ENCODE assay signal across 8 cellular contexts in genomic region chr5:180810210-180811011, GRCh38. TPM values are rescaled to one million over a fixed set of nuclear protein-coding genes. Genes with fewer than 3 reads are reported as not detected.
DNase-seq lines count a peak whose midpoint lies in the region; ATAC-seq and TF ChIP-seq lines count a peak whose summit lies in the region.

No MANE protein-coding gene starts in this region.

- peaks cover 19% of the 10 kb centered on the region for H3F3A ChIP-seq in DOHH2 (ENCODE audit: control insufficient read depth, insufficient read depth)

- peak overlapping the region; percentile 83 to 99 (median 92) for H3K4me3 Mint-ChIP-seq in naive thymus-derived CD8-positive, alpha-beta T cell
- H3K4me3 Mint-ChIP-seq in stimulated activated naive B cell treated with anti-CD40 and anti-IgM and Interleukin-4, amounts not matched to agents 10 μg/mL and 1 μg/mL and 100 μg/mL, for 72 hours = peak overlapping the region; percentile 81 to 98

- H3K36me3 ChIP-seq in DOHH2 (ENCODE audit: control insufficient read depth, low read length) (peaks cover 24% of the 10 kb centered on the region), KMS-11 (ENCODE audit: insufficient read depth) (no peaks in the 10 kb centered on the region), Peyer's patch (no peaks in the 10 kb centered on the region)

- H3K4me2 ChIP-seq in DOHH2 (ENCODE audit: low read length) = peak overlapping the region; percentile 82
- peak overlapping the region; percentile 80 for H3K4me2 ChIP-seq in KMS-11

- H3K4me1 Mint-ChIP-seq in naive thymus-derived CD8-positive, alpha-beta T cell = peaks cover 47 to 84% (median 75%) of the 10 kb centered on the region in 4 donors
- H3K4me1 Mint-ChIP-seq in stimulated activated naive B cell treated with anti-CD40 and anti-IgM and Interleukin-4, amounts not matched to agents 10 μg/mL and 1 μg/mL and 100 μg/mL, for 72 hours = peaks cover 64 to 82% of the 10 kb centered on the region in 2 donors

- peak; percentile 95 to 99 (median 99) for DNase-seq in Peyer's patch
- DNase-seq in activated T-helper 1 cell treated with anti-CD3 and anti-CD28 coated beads, Interleukin-2, amount 50 U/mL, for 16 hours (ENCODE audit: low read depth in 1 of 2, low spot score in 1 of 2) = peak; percentile 92 to 95
- DNase-seq in fibroblast of gingiva (ENCODE audit: low read depth) = peak; percentile 95
- DNase-seq in naive thymus-derived CD8-positive, alpha-beta T cell = peak; percentile 88 to 100 (median 96)
- DNase-seq in stimulated activated naive B cell treated with anti-CD40 and anti-IgM and Interleukin-4, amounts not matched to agents 10 μg/mL and 1 μg/mL and 100 μg/mL, for 72 hours = peak; percentile 92

- no peaks in the 10 kb centered on the region for H4K20me1 ChIP-seq in DOHH2 (ENCODE audit: control insufficient read depth, insufficient read depth, low read depth, low read length)
- H4K20me1 ChIP-seq in KMS-11 (ENCODE audit: insufficient read depth) = no peaks in the 10 kb centered on the region

- H3K27ac ChIP-seq in DOHH2 (ENCODE audit: low read depth, low read length) (peak overlapping the region; percentile 96), KMS-11 (peak overlapping the region; percentile 90), Peyer's patch (peak overlapping the region; percentile 92 to 99 (median 99))

- H3K27me3 ChIP-seq in DOHH2 (ENCODE audit: control insufficient read depth, low read length) (no peaks in the 10 kb centered on the region), KMS-11 (ENCODE audit: insufficient read depth, low read depth) (no peaks in the 10 kb centered on the region), Peyer's patch (no peaks in the 10 kb centered on the region)

- H3K4me3 ChIP-seq in DOHH2 (ENCODE audit: low read length) = peak overlapping the region; percentile 97
- no peak overlapping the region for H3K4me3 ChIP-seq in KMS-11 (IDR thresholded peaks at IDR 0.05; ENCODE audit: insufficient read depth, low read depth, low read length)
- H3K4me3 ChIP-seq in Peyer's patch = peak overlapping the region; percentile 60 to 85 (median 70)

- no peaks in the 10 kb centered on the region for H3K9me3 Mint-ChIP-seq in naive thymus-derived CD8-positive, alpha-beta T cell
- peaks cover 2 to 4% of the 10 kb centered on the region in 2 donors for H3K9me3 Mint-ChIP-seq in stimulated activated naive B cell treated with anti-CD40 and anti-IgM and Interleukin-4, amounts not matched to agents 10 μg/mL and 1 μg/mL and 100 μg/mL, for 72 hours

- peak overlapping the region; percentile 69 for H2AFZ ChIP-seq in KMS-11 (ENCODE audit: low read depth)

- no peaks in the 10 kb centered on the region for H3K27me3 Mint-ChIP-seq in naive thymus-derived CD8-positive, alpha-beta T cell
- peaks cover 0 to 5% of the 10 kb centered on the region in 2 donors for H3K27me3 Mint-ChIP-seq in stimulated activated naive B cell treated with anti-CD40 and anti-IgM and Interleukin-4, amounts not matched to agents 10 μg/mL and 1 μg/mL and 100 μg/mL, for 72 hours

- H3K36me3 Mint-ChIP-seq in naive thymus-derived CD8-positive, alpha-beta T cell = no peaks in the 10 kb centered on the region
- peaks cover 84 to 93% of the 10 kb centered on the region in 2 donors for H3K36me3 Mint-ChIP-seq in stimulated activated naive B cell treated with anti-CD40 and anti-IgM and Interleukin-4, amounts not matched to agents 10 μg/mL and 1 μg/mL and 100 μg/mL, for 72 hours

- H3K9me3 ChIP-seq in DOHH2 (ENCODE audit: control insufficient read depth, insufficient read depth, low read length) = no peaks in the 10 kb centered on the region
- H3K9me3 ChIP-seq in Peyer's patch = no peaks in the 10 kb centered on the region

- H3K9ac ChIP-seq in KMS-11 = peak overlapping the region; percentile 76

- H3K79me2 ChIP-seq in DOHH2 (ENCODE audit: control insufficient read depth, low read length) (peaks cover 60% of the 10 kb centered on the region), KMS-11 (ENCODE audit: insufficient read depth, low read depth) (no peaks in the 10 kb centered on the region; the same call in 1 of the 2 replicates)

- peak; percentile 49 to 69 for TF ChIP-seq POLR2A in Peyer's patch (IDR thresholded peaks at IDR 0.05)

- ATAC-seq in GM21825 (IDR thresholded peaks at IDR 0.05; ENCODE audit: unreplicated experiment) = peak; percentile 62
- ATAC-seq in naive thymus-derived CD8-positive, alpha-beta T cell = peak; percentile 72 to 74
- peak; percentile 75 to 77 for ATAC-seq in stimulated activated naive B cell treated with anti-CD40 and anti-IgM and Interleukin-4, amounts not matched to agents 10 μg/mL and 1 μg/mL and 100 μg/mL, for 72 hours (replicated peaks)

- H3K9me2 ChIP-seq in DOHH2 (replicated peaks; ENCODE audit: control insufficient read depth, low read length) = no peaks in the 10 kb centered on the region

- peak overlapping the region; percentile 93 to 100 (median 100) for H3K27ac Mint-ChIP-seq in naive thymus-derived CD8-positive, alpha-beta T cell
- peak overlapping the region; percentile 99 for H3K27ac Mint-ChIP-seq in stimulated activated naive B cell treated with anti-CD40 and anti-IgM and Interleukin-4, amounts not matched to agents 10 μg/mL and 1 μg/mL and 100 μg/mL, for 72 hours

- POLR2A ChIA-PET in naive thymus-derived CD8-positive, alpha-beta T cell (lab: Charles Lee) = interaction anchor here (0.7 to 21.8 kb wide), 27 partner anchors 7 to 1187 kb away, joined by 3 to 642 read pairs (median 4); partner anchors contain the start of genes CNOT6, HNRNPH1, MAML1 and MGAT1

- TF ChIP-seq CTCF in DOHH2 (IDR thresholded peaks at IDR 0.05; ENCODE audit: low read depth, low read length, poor library complexity, severe bottlenecking) (no peak), KMS-11 (conservative IDR thresholded peaks at IDR 0.05; ENCODE audit: low read depth, low read length) (no peak), Peyer's patch (IDR thresholded peaks at IDR 0.05) (no peak)

- H3K4me1 ChIP-seq in DOHH2 (ENCODE audit: control insufficient read depth, low read length) (peaks cover 78% of the 10 kb centered on the region), KMS-11 (ENCODE audit: low read depth, poor library complexity, severe bottlenecking) (peaks cover 60% of the 10 kb centered on the region), Peyer's patch (peaks cover 4 to 50% (median 35%) of the 10 kb centered on the region in 4 donors)

RNA-seq across cellular contexts. Expression of gene MGAT1, which starts 7.8 kb away (rescaled TPM):
- total RNA-seq in Peyer's patch = 100 to 1,000 TPM; 102 to 155 (median 144) TPM
- 100 to 1,000 TPM; 195 to 205 TPM for total RNA-seq in naive thymus-derived CD8-positive, alpha-beta T cell
- polyA plus RNA-seq in naive thymus-derived CD8-positive, alpha-beta T cell = 100 to 1,000 TPM; 108 to 149 (median 111) TPM

RNA-seq across cellular contexts. Expression of gene ZFP62, which starts 50.7 kb away (rescaled TPM):
- 10 to 100 TPM; 22.4 to 45.8 (median 36.4) TPM for total RNA-seq in Peyer's patch
- 10 to 100 TPM; 66.5 to 74.4 TPM for total RNA-seq in naive thymus-derived CD8-positive, alpha-beta T cell
- polyA plus RNA-seq in naive thymus-derived CD8-positive, alpha-beta T cell = 10 to 100 TPM; 20.0 to 26.0 (median 25.7) TPM
